ENCODE assay signal across 25 cellular contexts in the genomic region with DNA sequence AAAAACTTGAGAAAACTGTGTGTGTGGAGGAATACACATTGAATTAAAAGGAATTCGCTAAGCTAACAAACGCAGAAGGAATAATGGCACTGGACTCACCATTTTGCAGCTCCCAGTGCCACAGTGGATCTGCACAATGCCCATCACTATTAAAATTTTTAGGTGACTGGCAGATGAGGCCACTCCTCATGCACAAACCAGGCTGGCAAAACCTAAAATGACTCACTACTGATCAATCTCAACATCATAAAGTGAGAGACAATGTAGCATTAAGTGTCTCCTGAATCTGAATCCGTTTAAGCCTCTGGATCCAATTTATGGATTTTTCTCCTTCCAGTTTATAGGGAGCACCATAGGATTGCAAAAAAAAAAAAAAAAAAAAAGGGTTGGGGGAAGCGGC.
"Had no signal": no experiment of that assay in that cellular context is flagged by ENCODE, and none has a peak within 500 bp of the region (broad histone marks: within the 10 kb centered on the region; RNA-seq: fewer than 3 reads in every experiment).

No MANE protein-coding gene starts in this region.

- H3K4me3 Mint-ChIP-seq: activated naive CD8-positive, alpha-beta T cell; naive thymus-derived CD8-positive, alpha-beta T cell; neural crest cell had no signal

- H3K4me1 Mint-ChIP-seq: naive thymus-derived CD8-positive, alpha-beta T cell had no signal

- H3K27ac Mint-ChIP-seq: activated naive CD8-positive, alpha-beta T cell; brain; naive thymus-derived CD8-positive, alpha-beta T cell had no signal

- FAIRE-seq: endothelial cell of umbilical vein had no signal

- H3K27me3 Mint-ChIP-seq: brain had no signal

- ATAC-seq: esophagus mucosa; heart right ventricle; left lobe of liver; lower lobe of right lung; naive thymus-derived CD8-positive, alpha-beta T cell; right cardiac atrium; stimulated activated naive CD8-positive, alpha-beta T cell treated with anti-CD3 and anti-CD28 coated beads, Interleukin-15, Interleukin-2, amounts not matched to agents 100 U/mL and 50 U/mL, for 24 hours had no signal

- H3K36me3 ChIP-seq: cardiac muscle cell, lower lobe of right lung had no signal

- H3K4me1 ChIP-seq: parathyroid adenoma, testis had no signal

- H3K9me3 ChIP-seq: lower lobe of right lung, testis had no signal

- H3K27me3 ChIP-seq: cardiac muscle cell, heart right ventricle, testis had no signal

- DNase-seq: activated CD4-positive, alpha-beta T cell treated with anti-CD3 and anti-CD28 coated beads for 4 hours; activated CD4-positive, alpha-beta T cell treated with anti-CD3 and anti-CD28 coated beads, Interleukin-2, amount 50 U/mL, for 4 hours; activated effector memory CD4-positive, alpha-beta T cell treated with Interleukin-2 at 50 U/mL for 16 hours; activated naive CD4-positive, alpha-beta T cell treated with Interleukin-2 at 50 U/mL for 16 hours; activated T-cell treated with anti-CD3 and anti-CD28 coated beads for 4 hours; anterior cingulate cortex; heart right ventricle; kidney glomerular epithelial cell; lower lobe of right lung; naive thymus-derived CD8-positive, alpha-beta T cell; nucleus accumbens; right cardiac atrium; stimulated activated CD4-positive, alpha-beta T cell treated with anti-CD3 and anti-CD28 coated beads, Interleukin-12 subunit alpha, Interleukin-12 subunit beta, amount 100 ng/mL, for 4 hours; stimulated activated CD4-positive, alpha-beta T cell treated with anti-CD3 and anti-CD28 coated beads, Interleukin-4, amount 100 ng/mL, for 1 hour; stimulated activated naive CD8-positive, alpha-beta T cell treated with anti-CD3 and anti-CD28 coated beads, Interleukin-15, Interleukin-2, amounts not matched to agents 100 U/mL and 50 U/mL, for 24 hours; T-helper 1 cell; testis had no signal

- H3K4me3 ChIP-seq: cardiac muscle cell, heart right ventricle, lower lobe of right lung, testis had no signal

- H3K27ac ChIP-seq: cardiac muscle cell, parathyroid adenoma, testis had no signal
